1 cellular context compared by ENCODE assay signal in the genomic region with DNA sequence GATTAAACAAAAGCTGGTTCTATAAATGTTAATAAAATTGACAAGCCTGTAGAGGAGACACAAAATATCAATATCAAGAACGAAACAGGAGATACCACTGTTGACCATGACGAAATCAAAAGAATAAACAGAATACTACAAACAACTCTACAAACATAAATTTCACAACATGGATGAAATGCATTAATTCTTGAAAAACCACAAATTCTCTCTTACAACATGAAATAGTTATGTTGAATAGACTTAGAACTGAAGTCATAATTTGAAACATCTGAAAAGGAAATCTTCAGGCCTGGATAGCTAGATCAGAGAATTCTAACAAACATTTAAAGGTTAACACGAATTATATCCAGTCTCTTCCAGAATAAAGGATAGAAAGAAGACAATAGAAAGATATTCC.
TF ChIP-seq lines count a peak whose summit lies in the region.

No MANE protein-coding gene starts in this region.

TF ChIP-seq in HepG2, 621 proteins besides CTCF, POLR2A, EP300 and RAD21:
- TF ChIP-seq, protein P1, sequence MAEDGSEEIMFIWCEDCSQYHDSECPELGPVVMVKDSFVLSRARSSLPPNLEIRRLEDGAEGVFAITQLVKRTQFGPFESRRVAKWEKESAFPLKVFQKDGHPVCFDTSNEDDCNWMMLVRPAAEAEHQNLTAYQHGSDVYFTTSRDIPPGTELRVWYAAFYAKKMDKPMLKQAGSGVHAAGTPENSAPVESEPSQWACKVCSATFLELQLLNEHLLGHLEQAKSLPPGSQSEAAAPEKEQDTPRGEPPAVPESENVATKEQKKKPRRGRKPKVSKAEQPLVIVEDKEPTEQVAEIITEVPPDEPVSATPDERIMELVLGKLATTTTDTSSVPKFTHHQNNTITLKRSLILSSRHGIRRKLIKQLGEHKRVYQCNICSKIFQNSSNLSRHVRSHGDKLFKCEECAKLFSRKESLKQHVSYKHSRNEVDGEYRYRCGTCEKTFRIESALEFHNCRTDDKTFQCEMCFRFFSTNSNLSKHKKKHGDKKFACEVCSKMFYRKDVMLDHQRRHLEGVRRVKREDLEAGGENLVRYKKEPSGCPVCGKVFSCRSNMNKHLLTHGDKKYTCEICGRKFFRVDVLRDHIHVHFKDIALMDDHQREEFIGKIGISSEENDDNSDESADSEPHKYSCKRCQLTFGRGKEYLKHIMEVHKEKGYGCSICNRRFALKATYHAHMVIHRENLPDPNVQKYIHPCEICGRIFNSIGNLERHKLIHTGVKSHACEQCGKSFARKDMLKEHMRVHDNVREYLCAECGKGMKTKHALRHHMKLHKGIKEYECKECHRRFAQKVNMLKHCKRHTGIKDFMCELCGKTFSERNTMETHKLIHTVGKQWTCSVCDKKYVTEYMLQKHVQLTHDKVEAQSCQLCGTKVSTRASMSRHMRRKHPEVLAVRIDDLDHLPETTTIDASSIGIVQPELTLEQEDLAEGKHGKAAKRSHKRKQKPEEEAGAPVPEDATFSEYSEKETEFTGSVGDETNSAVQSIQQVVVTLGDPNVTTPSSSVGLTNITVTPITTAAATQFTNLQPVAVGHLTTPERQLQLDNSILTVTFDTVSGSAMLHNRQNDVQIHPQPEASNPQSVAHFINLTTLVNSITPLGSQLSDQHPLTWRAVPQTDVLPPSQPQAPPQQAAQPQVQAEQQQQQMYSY (CRISPR knock-in tag; IDR thresholded peaks at IDR 0.05), result no peak
- TF ChIP-seq KLF15 (CRISPR knock-in tag; IDR thresholded peaks at IDR 0.05; ENCODE audit: borderline replicate concordance), result no peak
- TF ChIP-seq IKZF4 (CRISPR knock-in tag; IDR thresholded peaks at IDR 0.05; ENCODE audit: borderline replicate concordance, low read depth, not compliant biosample characterization), result no peak
- TF ChIP-seq WIZ (CRISPR knock-in tag; IDR thresholded peaks at IDR 0.05), result no peak
- no peak for TF ChIP-seq ZNF766 (CRISPR knock-in tag; IDR thresholded peaks at IDR 0.05; ENCODE audit: borderline replicate concordance)
- no peak for TF ChIP-seq FOXK2 (IDR thresholded peaks at IDR 0.05)
- no peak for TF ChIP-seq ZNF564 (CRISPR knock-in tag; IDR thresholded peaks at IDR 0.05)
- TF ChIP-seq ZNF337 (CRISPR knock-in tag; IDR thresholded peaks at IDR 0.05; ENCODE audit: borderline replicate concordance, low read depth), result no peak
- TF ChIP-seq, protein P2, sequence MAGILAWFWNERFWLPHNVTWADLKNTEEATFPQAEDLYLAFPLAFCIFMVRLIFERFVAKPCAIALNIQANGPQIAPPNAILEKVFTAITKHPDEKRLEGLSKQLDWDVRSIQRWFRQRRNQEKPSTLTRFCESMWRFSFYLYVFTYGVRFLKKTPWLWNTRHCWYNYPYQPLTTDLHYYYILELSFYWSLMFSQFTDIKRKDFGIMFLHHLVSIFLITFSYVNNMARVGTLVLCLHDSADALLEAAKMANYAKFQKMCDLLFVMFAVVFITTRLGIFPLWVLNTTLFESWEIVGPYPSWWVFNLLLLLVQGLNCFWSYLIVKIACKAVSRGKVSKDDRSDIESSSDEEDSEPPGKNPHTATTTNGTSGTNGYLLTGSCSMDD (CRISPR knock-in tag; IDR thresholded peaks at IDR 0.05), result no peak
